1 cellular context compared by ENCODE assay signal in the genomic region with DNA sequence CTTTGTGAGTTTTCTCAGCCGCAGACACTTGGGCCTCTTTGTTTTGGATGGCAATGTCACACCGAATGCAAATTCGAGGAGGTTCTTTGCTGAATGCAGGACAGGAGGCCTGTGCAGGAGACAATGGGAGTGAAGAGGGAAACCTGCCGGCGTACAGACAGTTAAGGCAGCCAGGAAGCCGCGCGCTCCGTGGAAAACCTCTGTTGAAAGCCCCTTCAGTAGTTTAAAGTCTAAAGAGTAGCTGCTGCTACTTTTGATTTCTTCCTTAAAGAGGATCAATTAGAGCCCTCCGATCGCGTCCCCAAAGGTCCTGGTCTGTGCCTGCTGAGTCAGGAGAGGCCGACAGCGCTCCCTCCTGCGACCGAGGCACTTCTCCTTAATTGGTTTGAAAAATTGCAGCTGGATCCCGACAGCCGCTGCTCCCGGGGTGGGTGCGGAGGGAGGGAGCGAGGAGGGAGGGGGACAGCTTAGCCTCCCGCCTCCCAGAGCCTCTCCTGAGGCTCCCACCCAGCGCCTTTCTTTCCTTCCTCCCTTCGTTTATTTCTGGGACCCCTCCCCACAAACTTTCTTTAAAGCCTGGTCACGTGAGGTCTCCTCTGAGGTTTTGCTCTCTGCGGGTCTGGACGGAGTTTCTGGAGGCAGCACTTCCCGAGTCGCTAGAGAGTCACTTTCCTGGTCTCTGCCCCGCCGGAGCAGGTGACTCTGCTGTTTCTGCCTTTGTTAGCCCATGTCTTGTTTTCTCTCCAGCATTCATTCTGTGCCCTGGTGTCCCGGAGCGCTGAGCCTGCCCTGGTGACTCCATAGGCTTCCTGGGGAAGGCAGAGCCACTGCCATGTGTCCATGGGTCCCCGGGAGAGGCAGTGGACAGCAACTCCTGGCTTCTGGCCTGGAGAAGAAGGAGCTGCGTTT.
TF ChIP-seq lines count a peak whose summit lies in the region.

No MANE protein-coding gene starts in this region.

TF ChIP-seq in HepG2, 621 proteins besides CTCF, POLR2A, EP300 and RAD21 (continues in another document):
- TF ChIP-seq CERS6 (CRISPR knock-in tag; IDR thresholded peaks at IDR 0.05) (no peak), TBX2 (CRISPR knock-in tag; IDR thresholded peaks at IDR 0.05; ENCODE audit: borderline replicate concordance) (no peak), SP4 (CRISPR knock-in tag; IDR thresholded peaks at IDR 0.05) (no peak), PBX3 (CRISPR knock-in tag; IDR thresholded peaks at IDR 0.05; ENCODE audit: borderline replicate concordance) (no peak), AKNA (CRISPR knock-in tag; IDR thresholded peaks at IDR 0.05; ENCODE audit: borderline replicate concordance) (no peak), XRCC5 (optimal IDR thresholded peaks at IDR 0.05; ENCODE audit: low read length) (no peak), NFKB2 (CRISPR knock-in tag; IDR thresholded peaks at IDR 0.05; ENCODE audit: borderline replicate concordance) (peak; percentile 24; the same call in 1 of the 2 replicates), PHF20 (CRISPR knock-in tag; IDR thresholded peaks at IDR 0.05) (no peak), MED13 (CRISPR knock-in tag; IDR thresholded peaks at IDR 0.05) (no peak), MAX (IDR thresholded peaks at IDR 0.05) (peak; percentile 38; the same call in 1 of the 2 replicates), ZNF570 (CRISPR knock-in tag; IDR thresholded peaks at IDR 0.05; ENCODE audit: borderline replicate concordance) (no peak), SRY (CRISPR knock-in tag; IDR thresholded peaks at IDR 0.05) (no peak), BHLHE40 (IDR thresholded peaks at IDR 0.05; ENCODE audit: low read length) (peak; percentile 45; the same call in 1 of the 2 replicates), GTF2F1 (IDR thresholded peaks at IDR 0.05; ENCODE audit: low read length) (no peak), TCF12 (IDR thresholded peaks at IDR 0.05) (no peak), TCF12 (CRISPR knock-in tag; IDR thresholded peaks at IDR 0.05) (no peak), GABPA (IDR thresholded peaks at IDR 0.05; ENCODE audit: low read depth, low read length) (no peak), GABPA (CRISPR knock-in tag; IDR thresholded peaks at IDR 0.05; ENCODE audit: low read depth) (no peak), NCOR1 (IDR thresholded peaks at IDR 0.05; ENCODE audit: borderline replicate concordance, low read length) (no peak), ZNF619 (CRISPR knock-in tag; IDR thresholded peaks at IDR 0.05) (0 out of 2 replicates have a peak, but pooled peaks have one; percentile 43), KLF6 (CRISPR knock-in tag; IDR thresholded peaks at IDR 0.05) (no peak), GFI1 (CRISPR knock-in tag; IDR thresholded peaks at IDR 0.05; ENCODE audit: borderline replicate concordance) (no peak), PPARG (CRISPR knock-in tag; conservative IDR thresholded peaks at IDR 0.05) (no peak), IKZF4 (CRISPR knock-in tag; IDR thresholded peaks at IDR 0.05; ENCODE audit: borderline replicate concordance, low read depth, not compliant biosample characterization) (no peak), ZNF160 (CRISPR knock-in tag; IDR thresholded peaks at IDR 0.05) (no peak), ATF3 (CRISPR knock-in tag; IDR thresholded peaks at IDR 0.05) (no peak), ATF7-NPFF (CRISPR knock-in tag; IDR thresholded peaks at IDR 0.05; ENCODE audit: low read depth) (0 out of 2 replicates have a peak, but pooled peaks have one; percentile 34), CSRNP1 (CRISPR knock-in tag; IDR thresholded peaks at IDR 0.05) (no peak), NFYC (CRISPR knock-in tag; IDR thresholded peaks at IDR 0.05) (no peak)
- TF ChIP-seq, protein P1, sequence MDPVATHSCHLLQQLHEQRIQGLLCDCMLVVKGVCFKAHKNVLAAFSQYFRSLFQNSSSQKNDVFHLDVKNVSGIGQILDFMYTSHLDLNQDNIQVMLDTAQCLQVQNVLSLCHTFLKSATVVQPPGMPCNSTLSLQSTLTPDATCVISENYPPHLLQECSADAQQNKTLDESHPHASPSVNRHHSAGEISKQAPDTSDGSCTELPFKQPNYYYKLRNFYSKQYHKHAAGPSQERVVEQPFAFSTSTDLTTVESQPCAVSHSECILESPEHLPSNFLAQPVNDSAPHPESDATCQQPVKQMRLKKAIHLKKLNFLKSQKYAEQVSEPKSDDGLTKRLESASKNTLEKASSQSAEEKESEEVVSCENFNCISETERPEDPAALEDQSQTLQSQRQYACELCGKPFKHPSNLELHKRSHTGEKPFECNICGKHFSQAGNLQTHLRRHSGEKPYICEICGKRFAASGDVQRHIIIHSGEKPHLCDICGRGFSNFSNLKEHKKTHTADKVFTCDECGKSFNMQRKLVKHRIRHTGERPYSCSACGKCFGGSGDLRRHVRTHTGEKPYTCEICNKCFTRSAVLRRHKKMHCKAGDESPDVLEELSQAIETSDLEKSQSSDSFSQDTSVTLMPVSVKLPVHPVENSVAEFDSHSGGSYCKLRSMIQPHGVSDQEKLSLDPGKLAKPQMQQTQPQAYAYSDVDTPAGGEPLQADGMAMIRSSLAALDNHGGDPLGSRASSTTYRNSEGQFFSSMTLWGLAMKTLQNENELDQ (CRISPR knock-in tag; IDR thresholded peaks at IDR 0.05; ENCODE audit: borderline replicate concordance), result no peak
- TF ChIP-seq, protein P2, sequence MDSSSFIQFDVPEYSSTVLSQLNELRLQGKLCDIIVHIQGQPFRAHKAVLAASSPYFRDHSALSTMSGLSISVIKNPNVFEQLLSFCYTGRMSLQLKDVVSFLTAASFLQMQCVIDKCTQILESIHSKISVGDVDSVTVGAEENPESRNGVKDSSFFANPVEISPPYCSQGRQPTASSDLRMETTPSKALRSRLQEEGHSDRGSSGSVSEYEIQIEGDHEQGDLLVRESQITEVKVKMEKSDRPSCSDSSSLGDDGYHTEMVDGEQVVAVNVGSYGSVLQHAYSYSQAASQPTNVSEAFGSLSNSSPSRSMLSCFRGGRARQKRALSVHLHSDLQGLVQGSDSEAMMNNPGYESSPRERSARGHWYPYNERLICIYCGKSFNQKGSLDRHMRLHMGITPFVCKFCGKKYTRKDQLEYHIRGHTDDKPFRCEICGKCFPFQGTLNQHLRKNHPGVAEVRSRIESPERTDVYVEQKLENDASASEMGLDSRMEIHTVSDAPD (CRISPR knock-in tag; IDR thresholded peaks at IDR 0.05), result no peak
- TF ChIP-seq, protein P3, sequence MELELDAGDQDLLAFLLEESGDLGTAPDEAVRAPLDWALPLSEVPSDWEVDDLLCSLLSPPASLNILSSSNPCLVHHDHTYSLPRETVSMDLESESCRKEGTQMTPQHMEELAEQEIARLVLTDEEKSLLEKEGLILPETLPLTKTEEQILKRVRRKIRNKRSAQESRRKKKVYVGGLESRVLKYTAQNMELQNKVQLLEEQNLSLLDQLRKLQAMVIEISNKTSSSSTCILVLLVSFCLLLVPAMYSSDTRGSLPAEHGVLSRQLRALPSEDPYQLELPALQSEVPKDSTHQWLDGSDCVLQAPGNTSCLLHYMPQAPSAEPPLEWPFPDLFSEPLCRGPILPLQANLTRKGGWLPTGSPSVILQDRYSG (CRISPR knock-in tag; IDR thresholded peaks at IDR 0.05), result no peak
- TF ChIP-seq, protein P4, sequence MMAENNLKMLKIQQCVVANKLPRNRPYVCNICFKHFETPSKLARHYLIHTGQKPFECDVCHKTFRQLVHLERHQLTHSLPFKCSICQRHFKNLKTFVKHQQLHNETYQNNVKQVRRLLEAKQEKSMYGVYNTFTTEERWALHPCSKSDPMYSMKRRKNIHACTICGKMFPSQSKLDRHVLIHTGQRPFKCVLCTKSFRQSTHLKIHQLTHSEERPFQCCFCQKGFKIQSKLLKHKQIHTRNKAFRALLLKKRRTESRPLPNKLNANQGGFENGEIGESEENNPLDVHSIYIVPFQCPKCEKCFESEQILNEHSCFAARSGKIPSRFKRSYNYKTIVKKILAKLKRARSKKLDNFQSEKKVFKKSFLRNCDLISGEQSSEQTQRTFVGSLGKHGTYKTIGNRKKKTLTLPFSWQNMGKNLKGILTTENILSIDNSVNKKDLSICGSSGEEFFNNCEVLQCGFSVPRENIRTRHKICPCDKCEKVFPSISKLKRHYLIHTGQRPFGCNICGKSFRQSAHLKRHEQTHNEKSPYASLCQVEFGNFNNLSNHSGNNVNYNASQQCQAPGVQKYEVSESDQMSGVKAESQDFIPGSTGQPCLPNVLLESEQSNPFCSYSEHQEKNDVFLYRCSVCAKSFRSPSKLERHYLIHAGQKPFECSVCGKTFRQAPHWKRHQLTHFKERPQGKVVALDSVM (CRISPR knock-in tag; IDR thresholded peaks at IDR 0.05), result 0 out of 2 replicates have a peak, but pooled peaks have one; percentile 23
- TF ChIP-seq, protein P5, sequence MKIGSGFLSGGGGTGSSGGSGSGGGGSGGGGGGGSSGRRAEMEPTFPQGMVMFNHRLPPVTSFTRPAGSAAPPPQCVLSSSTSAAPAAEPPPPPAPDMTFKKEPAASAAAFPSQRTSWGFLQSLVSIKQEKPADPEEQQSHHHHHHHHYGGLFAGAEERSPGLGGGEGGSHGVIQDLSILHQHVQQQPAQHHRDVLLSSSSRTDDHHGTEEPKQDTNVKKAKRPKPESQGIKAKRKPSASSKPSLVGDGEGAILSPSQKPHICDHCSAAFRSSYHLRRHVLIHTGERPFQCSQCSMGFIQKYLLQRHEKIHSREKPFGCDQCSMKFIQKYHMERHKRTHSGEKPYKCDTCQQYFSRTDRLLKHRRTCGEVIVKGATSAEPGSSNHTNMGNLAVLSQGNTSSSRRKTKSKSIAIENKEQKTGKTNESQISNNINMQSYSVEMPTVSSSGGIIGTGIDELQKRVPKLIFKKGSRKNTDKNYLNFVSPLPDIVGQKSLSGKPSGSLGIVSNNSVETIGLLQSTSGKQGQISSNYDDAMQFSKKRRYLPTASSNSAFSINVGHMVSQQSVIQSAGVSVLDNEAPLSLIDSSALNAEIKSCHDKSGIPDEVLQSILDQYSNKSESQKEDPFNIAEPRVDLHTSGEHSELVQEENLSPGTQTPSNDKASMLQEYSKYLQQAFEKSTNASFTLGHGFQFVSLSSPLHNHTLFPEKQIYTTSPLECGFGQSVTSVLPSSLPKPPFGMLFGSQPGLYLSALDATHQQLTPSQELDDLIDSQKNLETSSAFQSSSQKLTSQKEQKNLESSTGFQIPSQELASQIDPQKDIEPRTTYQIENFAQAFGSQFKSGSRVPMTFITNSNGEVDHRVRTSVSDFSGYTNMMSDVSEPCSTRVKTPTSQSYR (CRISPR knock-in tag; IDR thresholded peaks at IDR 0.05; ENCODE audit: borderline replicate concordance), result no peak
